ENCODE assay signal across 24 cellular contexts in the genomic region with DNA sequence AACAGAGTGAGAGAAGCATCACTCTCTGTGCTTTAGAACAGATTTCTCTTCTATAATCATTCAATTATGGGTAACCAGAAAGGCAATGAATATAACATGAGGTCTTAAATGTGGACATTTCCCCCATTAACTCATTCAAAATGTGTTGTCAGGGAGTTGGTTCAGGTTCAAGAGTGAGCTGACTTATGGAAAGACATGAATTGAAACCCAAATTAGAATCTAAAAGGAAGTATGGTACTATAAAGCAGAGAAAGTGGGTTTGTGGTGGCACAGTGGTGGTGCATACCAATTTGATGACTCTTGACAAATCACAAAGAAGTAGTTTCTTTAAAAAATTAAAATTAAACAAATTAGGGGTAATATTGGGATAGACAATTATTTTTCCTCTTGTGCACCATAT.
"Had no signal": no experiment of that assay in that cellular context is flagged by ENCODE, and none has a peak within 500 bp of the region (broad histone marks: within the 10 kb centered on the region; RNA-seq: fewer than 3 reads in every experiment).

No MANE protein-coding gene starts in this region.

- H3K9ac ChIP-seq: parathyroid adenoma had no signal

- H2AFZ ChIP-seq: parathyroid adenoma had no signal

- H3K27ac ChIP-seq: lower lobe of right lung, neutrophil, parathyroid adenoma had no signal

- H3K27me3 ChIP-seq: gastroesophageal sphincter, neutrophil, tibial nerve, uterus had no signal

- ATAC-seq: activated CD4-positive, CD25-positive, alpha-beta regulatory T cell treated with anti-CD3 and anti-CD28 coated beads, Interleukin-2, amount 50 U/mL, for 24 hours; activated naive CD8-positive, alpha-beta T cell treated with anti-CD3 and anti-CD28 coated beads, Interleukin-2, amount 50 U/mL, for 24 hours; left colon; natural killer cell had no signal

- DNase-seq: activated CD8-positive, alpha-beta memory T cell treated with anti-CD3 and anti-CD28 coated beads for 24 hours; activated CD8-positive, alpha-beta memory T cell treated with anti-CD3 and anti-CD28 coated beads, Interleukin-2, amount 50 U/mL, for 48 hours; activated effector memory CD4-positive, alpha-beta T cell treated with Interleukin-2 at 50 U/mL for 16 hours; activated naive CD4-positive, alpha-beta T cell treated with anti-CD3 and anti-CD28 coated beads, Interleukin-2, amount 10 ng/mL, durations not matched to agents 7 days and 5 days; activated naive CD8-positive, alpha-beta T cell treated with anti-CD3 and anti-CD28 coated beads, Interleukin-2, amount 50 U/mL, for 24 hours; activated T-cell treated with anti-CD3 and anti-CD28 coated beads, Interleukin-2, amount 50 U/mL, for 48 hours; anterior cingulate cortex; effector CD4-positive, alpha-beta T cell; left colon; lower lobe of right lung; natural killer cell; retina; stimulated activated CD4-positive, alpha-beta T cell treated with anti-CD3 and anti-CD28 coated beads, Interleukin-12 subunit alpha, Interleukin-12 subunit beta, amount 100 ng/mL, for 4 hours; stimulated activated CD4-positive, alpha-beta T cell treated with anti-CD3 and anti-CD28 coated beads, Interleukin-1b, Interleukin-23, amount 100 ng/mL, for 48 hours; stimulated activated CD8-positive, alpha-beta memory T cell treated with anti-CD3 and anti-CD28 coated beads, Interleukin-4, amount 100 ng/mL, for 48 hours; stimulated activated naive CD4-positive, alpha-beta T cell treated with Interleukin-2 at 50 U/mL for 16 hours; substantia nigra; T1000; uterus had no signal

- H3K36me3 ChIP-seq: gastroesophageal sphincter, lower lobe of right lung, neutrophil, tibial nerve, uterus had no signal

- H3K4me3 ChIP-seq: gastroesophageal sphincter, lower lobe of right lung, tibial nerve, uterus had no signal

- H3K79me2 ChIP-seq: parathyroid adenoma had no signal

- H3K9me3 ChIP-seq: gastroesophageal sphincter, lower lobe of right lung, neutrophil, tibial nerve, uterus had no signal

- H3K4me1 ChIP-seq: gastroesophageal sphincter, lower lobe of right lung, parathyroid adenoma, uterus had no signal
